In genomic region chr1:225987491-225988316, GRCh38 we compare ENCODE assay signal across 8 cellular contexts. TPM values are rescaled to one million over a fixed set of nuclear protein-coding genes. Genes with fewer than 3 reads are reported as not detected.
DNase-seq lines count a peak whose midpoint lies in the region; ATAC-seq and TF ChIP-seq lines count a peak whose summit lies in the region.

No MANE protein-coding gene starts in this region.

- no peaks in the 10 kb centered on the region for H3K27me3 Mint-ChIP-seq in activated naive CD4-positive, alpha-beta T cell treated with anti-CD3 and anti-CD28 coated beads for 36 hours (ENCODE audit: low read depth)
- no peaks in the 10 kb centered on the region for H3K27me3 Mint-ChIP-seq in activated naive CD4-positive, alpha-beta T cell treated with anti-CD3 and anti-CD28 coated beads, Interleukin-2, amount 10 ng/mL, durations not matched to agents 7 days and 5 days

- no peak overlapping the region for H3K9ac ChIP-seq in adipocyte (ENCODE audit: low read length)

- H3K36me3 ChIP-seq in adipocyte (ENCODE audit: control insufficient read depth, insufficient read depth, low read length, severe bottlenecking) (peaks cover 95% of the 10 kb centered on the region), kidney epithelial cell (ENCODE audit: control insufficient read depth, insufficient read depth, low read length) (peaks cover 2% of the 10 kb centered on the region)

- no peaks in the 10 kb centered on the region for H3K9me3 Mint-ChIP-seq in activated naive CD4-positive, alpha-beta T cell treated with anti-CD3 and anti-CD28 coated beads for 36 hours
- H3K9me3 Mint-ChIP-seq in activated naive CD4-positive, alpha-beta T cell treated with anti-CD3 and anti-CD28 coated beads, Interleukin-2, amount 10 ng/mL, durations not matched to agents 7 days and 5 days: no peaks in the 10 kb centered on the region

- peaks cover 47% of the 10 kb centered on the region for H3K36me3 Mint-ChIP-seq in activated naive CD4-positive, alpha-beta T cell treated with anti-CD3 and anti-CD28 coated beads for 36 hours (ENCODE audit: low read depth)
- H3K36me3 Mint-ChIP-seq in activated naive CD4-positive, alpha-beta T cell treated with anti-CD3 and anti-CD28 coated beads, Interleukin-2, amount 10 ng/mL, durations not matched to agents 7 days and 5 days: peaks cover 53% of the 10 kb centered on the region

- no peak overlapping the region for H3K4me3 ChIP-seq in adipocyte (ENCODE audit: low read length)
- no peak overlapping the region for H3K4me3 ChIP-seq in kidney epithelial cell (ENCODE audit: low read depth, low read length)

- no peaks in the 10 kb centered on the region for H3K4me1 ChIP-seq in adipocyte (ENCODE audit: control insufficient read depth, insufficient read depth, low read length)

- DNase-seq in activated naive CD4-positive, alpha-beta T cell treated with anti-CD3 and anti-CD28 coated beads for 36 hours: no peak
- DNase-seq in activated naive CD4-positive, alpha-beta T cell treated with anti-CD3 and anti-CD28 coated beads, Interleukin-2, amount 10 ng/mL, durations not matched to agents 7 days and 5 days: no peak
- DNase-seq in NCI-H1694 treated with DMSO at 0.1 percent for 48 hours (lab: John Stamatoyannopoulos, UW): peak; percentile 80
- peak; percentile 81 for DNase-seq in adipocyte (ENCODE audit: low read depth)
- DNase-seq in kidney epithelial cell (ENCODE audit: low read depth): no peak

- H3K4me1 Mint-ChIP-seq in activated naive CD4-positive, alpha-beta T cell treated with anti-CD3 and anti-CD28 coated beads for 36 hours (ENCODE audit: low read depth): peaks cover 30% of the 10 kb centered on the region
- peaks cover 22% of the 10 kb centered on the region for H3K4me1 Mint-ChIP-seq in activated naive CD4-positive, alpha-beta T cell treated with anti-CD3 and anti-CD28 coated beads, Interleukin-2, amount 10 ng/mL, durations not matched to agents 7 days and 5 days

- H3K27ac Mint-ChIP-seq in activated naive CD4-positive, alpha-beta T cell treated with anti-CD3 and anti-CD28 coated beads for 36 hours: peak overlapping the region; percentile 56
- H3K27ac Mint-ChIP-seq in activated naive CD4-positive, alpha-beta T cell treated with anti-CD3 and anti-CD28 coated beads, Interleukin-2, amount 10 ng/mL, durations not matched to agents 7 days and 5 days: no peak overlapping the region

- no peak for ATAC-seq in HG03432 (IDR thresholded peaks at IDR 0.05; ENCODE audit: unreplicated experiment)
- ATAC-seq in GM18907 (IDR thresholded peaks at IDR 0.05; ENCODE audit: unreplicated experiment): no peak
- no peak for ATAC-seq in HG03565 (IDR thresholded peaks at IDR 0.05; ENCODE audit: unreplicated experiment)

- intact Hi-C loops in activated naive CD4-positive, alpha-beta T cell treated with anti-CD3 and anti-CD28 coated beads for 36 hours (cut with micrococcal nuclease): loop anchor here (1.0 kb wide), 1 partner anchor 10 kb away; no protein-coding TSS in a partner anchor

- peak; percentile 63 for TF ChIP-seq CTCF in kidney epithelial cell (IDR thresholded peaks at IDR 0.05; ENCODE audit: insufficient read depth, low read length, poor library complexity, severe bottlenecking)

- H3K27me3 ChIP-seq in adipocyte (replicated peaks; ENCODE audit: control insufficient read depth, insufficient read depth, low read length): no peaks in the 10 kb centered on the region
- no peaks in the 10 kb centered on the region for H3K27me3 ChIP-seq in kidney epithelial cell (ENCODE audit: control insufficient read depth, insufficient read depth, low read length)

- CTCF ChIA-PET in activated naive CD4-positive, alpha-beta T cell treated with anti-CD3 and anti-CD28 coated beads for 36 hours (lab: Charles Lee): interaction anchor here (0.6 to 3.3 kb wide), 24 partner anchors 9 to 596 kb away, joined by 3 to 32 read pairs (median 4); no protein-coding TSS in a partner anchor
- CTCF ChIA-PET in activated naive CD4-positive, alpha-beta T cell treated with anti-CD3 and anti-CD28 coated beads, Interleukin-2, amount 10 ng/mL, durations not matched to agents 7 days and 5 days (lab: Charles Lee): interaction anchor here (0.6 to 3.7 kb wide), 30 partner anchors 8 to 519 kb away, joined by 3 to 21 read pairs (median 3); partner anchors contain the start of gene SDE2

- no peaks in the 10 kb centered on the region for H3K9me3 ChIP-seq in adipocyte (ENCODE audit: control insufficient read depth, low read length)

- H3K4me3 Mint-ChIP-seq in activated naive CD4-positive, alpha-beta T cell treated with anti-CD3 and anti-CD28 coated beads for 36 hours: no peak overlapping the region
- H3K4me3 Mint-ChIP-seq in activated naive CD4-positive, alpha-beta T cell treated with anti-CD3 and anti-CD28 coated beads, Interleukin-2, amount 10 ng/mL, durations not matched to agents 7 days and 5 days: no peak overlapping the region

RNA-seq across cellular contexts. Expression of gene SDE2, which starts 11.4 kb away (rescaled TPM):
- total RNA-seq in activated naive CD4-positive, alpha-beta T cell treated with anti-CD3 and anti-CD28 coated beads for 36 hours: 10 to 100 TPM; 15.3 to 16.5 TPM
- total RNA-seq in kidney epithelial cell: 23.2 and 26.5 TPM in 2 replicates

RNA-seq across cellular contexts. Expression of gene LEFTY2, which starts 46.7 kb away (rescaled TPM):
- under 1 TPM in 1 of 2 experiments, not detected in 1; 0.10 TPM for total RNA-seq in activated naive CD4-positive, alpha-beta T cell treated with anti-CD3 and anti-CD28 coated beads for 36 hours
- total RNA-seq in kidney epithelial cell: not detected in 2 replicates

Comparison
In these comparisons a context has a peak if more than half of its experiments do, and no peak if none do; other contexts are left out.
1. DNase-seq: peak in NCI-H1694 treated with DMSO at 0.1 percent for 48 hours (single experiment) and adipocyte (single experiment); none in activated naive CD4-positive, alpha-beta T cell treated with anti-CD3 and anti-CD28 coated beads for 36 hours (single experiment), activated naive CD4-positive, alpha-beta T cell treated with anti-CD3 and anti-CD28 coated beads, Interleukin-2, amount 10 ng/mL, durations not matched to agents 7 days and 5 days (single experiment) and kidney epithelial cell (single experiment).